In genomic region chr18:34773961-34774754, GRCh38 we compare ENCODE assay signal across 8 cellular contexts.
A peak's percentile ranks its signal among the peaks of the same experiment; 100 is the strongest.
DNase-seq lines count a peak whose midpoint lies in the region; ATAC-seq, FAIRE-seq and TF ChIP-seq lines count a peak whose summit lies in the region.

No MANE protein-coding gene starts in this region.

- H3K27ac ChIP-seq in brain microvascular endothelial cell, result no peak overlapping the region
- no peak overlapping the region for H3K27ac ChIP-seq in kidney (ENCODE audit: low read depth in 2 of 2, low read length in 2 of 2)
- peak overlapping the region; percentile 48 to 63 (median 61) for H3K27ac ChIP-seq in thyroid gland

- H3K4me3 ChIP-seq in brain microvascular endothelial cell (ENCODE audit: low read depth, low read length) (no peak overlapping the region), kidney (ENCODE audit: low read length in 2 of 2) (no peak overlapping the region), thyroid gland (replicated peaks in 1 of 3) (no peak overlapping the region)

- intact Hi-C loops in kidney (cut with DNase I) (no loop called here), thyroid gland (cut with DNase I) (no loop called here)

- DNase-seq in NCI-H1105 treated with DMSO at 0.1 percent for 48 hours (lab: John Stamatoyannopoulos, UW) (peak; percentile 91), brain microvascular endothelial cell (peak; percentile 29), kidney (peak; percentile 81), thyroid gland (peak; percentile 95), NCI-H187 (lab: John Stamatoyannopoulos, UW) (no peak)
- no peak for DNase-seq in activated CD4-positive, alpha-beta T cell treated with anti-CD3 and anti-CD28 coated beads, Interleukin-2, amount 50 U/mL, for 1 hour

- H3K4me1 ChIP-seq in kidney (ENCODE audit: control insufficient read depth in 1 of 2, insufficient read depth in 1 of 2, low read depth in 1 of 2, low read length in 2 of 2) (peaks cover 0 to 6% of the 10 kb centered on the region in 2 donors), thyroid gland (peaks cover 18 to 33% of the 10 kb centered on the region in 2 donors)

- 14 to 22% methylated on average over 7 of the region's 7 CpGs for WGBS in thyroid gland, 2 donors

- ATAC-seq in HG03175 (IDR thresholded peaks at IDR 0.05; ENCODE audit: unreplicated experiment), result no peak
- no peak for ATAC-seq in GM18867 (IDR thresholded peaks at IDR 0.05; ENCODE audit: unreplicated experiment)

- H3K9ac ChIP-seq in kidney (ENCODE audit: low read length in 2 of 2), result no peak overlapping the region

- H3K36me3 ChIP-seq in brain microvascular endothelial cell (replicated peaks), result no peaks in the 10 kb centered on the region
- no peaks in the 10 kb centered on the region for H3K36me3 ChIP-seq in kidney (ENCODE audit: control insufficient read depth in 1 of 2, insufficient read depth in 2 of 2, low read length in 2 of 2)
- no peaks in the 10 kb centered on the region for H3K36me3 ChIP-seq in thyroid gland

- H3K9me3 ChIP-seq in kidney (ENCODE audit: control insufficient read depth in 1 of 2, low read length in 2 of 2) (no peaks in the 10 kb centered on the region), thyroid gland (no peaks in the 10 kb centered on the region)

- H3K27me3 ChIP-seq in brain microvascular endothelial cell (replicated peaks) (no peaks in the 10 kb centered on the region), thyroid gland (no peaks in the 10 kb centered on the region)

- TF ChIP-seq POLR2A in thyroid gland (IDR thresholded peaks at IDR 0.05), result no peak

- in situ Hi-C loops in brain microvascular endothelial cell (cut with HindIII; ENCODE audit: low pct_ligation_motif_present, low sequenced_read_pairs), result no loop called here

- no peak for FAIRE-seq in kidney (lab: Jason Lieb, UNC)

- TF ChIP-seq CTCF in brain microvascular endothelial cell (IDR thresholded peaks at IDR 0.05; ENCODE audit: low read depth, low read length, missing control alignments), result no peak
- no peak for TF ChIP-seq CTCF in kidney (IDR thresholded peaks at IDR 0.05; ENCODE audit: borderline replicate concordance, extremely low read depth, insufficient read depth)
- TF ChIP-seq CTCF in thyroid gland (IDR thresholded peaks at IDR 0.05), result no peak

Comparison
In these comparisons a context has a peak if more than half of its experiments do, and no peak if none do; other contexts are left out.
1. DNase-seq: peak in NCI-H1105 treated with DMSO at 0.1 percent for 48 hours (single experiment), brain microvascular endothelial cell (single experiment), kidney (single experiment) and thyroid gland (2 of 2); none in activated CD4-positive, alpha-beta T cell treated with anti-CD3 and anti-CD28 coated beads, Interleukin-2, amount 50 U/mL, for 1 hour (single experiment) and NCI-H187 (0 of 2).
2. H3K27ac ChIP-seq: peak in thyroid gland (3 of 3); none in brain microvascular endothelial cell (single experiment) and kidney (0 of 2).